In genomic region chr2:164719996-164720941, GRCh38 we compare ENCODE assay signal across 16 cellular contexts.
DNase-seq lines count a peak whose midpoint lies in the region; ATAC-seq and TF ChIP-seq lines count a peak whose summit lies in the region.
"Had no signal": no experiment of that assay in that cellular context is flagged by ENCODE, and none has a peak within 500 bp of the region (broad histone marks: within the 10 kb centered on the region; RNA-seq: fewer than 3 reads in every experiment).

No MANE protein-coding gene starts in this region.

- H2BK15ac ChIP-seq in neuronal stem cell (ENCODE audit: low read length) = no peak overlapping the region

- H3K9me3 ChIP-seq in Caco-2 (no peaks in the 10 kb centered on the region), adipocyte (ENCODE audit: control insufficient read depth, low read length) (no peaks in the 10 kb centered on the region), neuronal stem cell (replicated peaks in 1 of 2; ENCODE audit: control insufficient read depth in 2 of 2, insufficient read depth in 1 of 2, low read depth in 1 of 2, low read length in 2 of 2) (no peaks in the 10 kb centered on the region)
- H3K9me3 ChIP-seq: adrenal gland, left lung, transverse colon had no signal

- H3K4me3 Mint-ChIP-seq in Caco-2 (ENCODE audit: unreplicated experiment) = no peak overlapping the region

- H2AFZ ChIP-seq in neuronal stem cell (ENCODE audit: low read length) = peak overlapping the region; percentile 9

- CTCF ChIA-PET in Caco-2 (lab: Charles Lee) = interaction anchor here (0.8 to 2.0 kb wide), 2 partner anchors 122 to 160 kb away, joined by 4 to 8 read pairs; partner anchors contain the start of gene COBLL1

- no peak for DNase-seq in Caco-2
- peak; percentile 46 for DNase-seq in adipocyte (ENCODE audit: low read depth)
- DNase-seq in fibroblast of pulmonary artery (ENCODE audit: low read depth) = peak; percentile 81
- no peak for DNase-seq in neuronal stem cell (ENCODE audit: low spot score)
- DNase-seq in superior temporal gyrus (ENCODE audit: extremely low spot score) = no peak
- DNase-seq: activated T-cell treated with anti-CD3 and anti-CD28 coated beads, Interleukin-2, amount 50 U/mL, for 1 hour; adrenal gland; effector CD4-positive, alpha-beta T cell; left lung; NCI-H526; stimulated activated CD8-positive, alpha-beta memory T cell treated with anti-CD3 and anti-CD28 coated beads, Interleukin-4, amount 100 ng/mL, for 48 hours; transverse colon had no signal

- H4K8ac ChIP-seq in neuronal stem cell (ENCODE audit: low read depth, low read length) = no peak overlapping the region

- no peak overlapping the region for H3K14ac ChIP-seq in neuronal stem cell (ENCODE audit: low read length)

- no TSS peak for BruUV-seq in Caco-2 (replicated peaks; lab: Mats Ljungman, UMichigan)

- no peak overlapping the region for H3K4me2 ChIP-seq in neuronal stem cell (ENCODE audit: insufficient read depth, low read length, poor library complexity, severe bottlenecking)

- TF ChIP-seq CTCF in Caco-2 (IDR thresholded peaks at IDR 0.05; ENCODE audit: insufficient read depth in 1 of 2, low read depth in 1 of 2, low read length in 1 of 2, severe bottlenecking in 1 of 2, unreplicated experiment in 1 of 2) (no peak), fibroblast of pulmonary artery (IDR thresholded peaks at IDR 0.05; ENCODE audit: low read length, missing control alignments) (no peak)

- H2BK12ac ChIP-seq in neuronal stem cell (ENCODE audit: low read length) = no peak overlapping the region

- H4K91ac ChIP-seq in neuronal stem cell (ENCODE audit: low read depth, low read length, poor library complexity) = no peak overlapping the region

- no CpG with 5 or more reads among the region's 3 CpGs for WGBS in neuronal stem cell (ENCODE audit: extremely low coverage in 2 of 2, insufficient read length in 2 of 2, insufficient replicate concordance in 1 of 2), 2 donors

- H3K9me3 Mint-ChIP-seq in Caco-2 (ENCODE audit: unreplicated experiment) = no peaks in the 10 kb centered on the region

- H3K23ac ChIP-seq in neuronal stem cell (ENCODE audit: low read depth, low read length, poor library complexity) = no peak overlapping the region

- H3K4me1 Mint-ChIP-seq in Caco-2 (ENCODE audit: low read depth, unreplicated experiment) = peaks cover 12% of the 10 kb centered on the region

- peak overlapping the region; percentile 26 for H3K27ac Mint-ChIP-seq in Caco-2 (ENCODE audit: unreplicated experiment)

- no peaks in the 10 kb centered on the region; the same call in none of the 2 replicates for H3K36me3 ChIP-seq in Caco-2 (ENCODE audit: control insufficient read depth, insufficient read depth, low read length)
- H3K36me3 ChIP-seq in adipocyte (ENCODE audit: control insufficient read depth, insufficient read depth, low read length, severe bottlenecking) = peaks cover 6% of the 10 kb centered on the region
- no peaks in the 10 kb centered on the region for H3K36me3 ChIP-seq in neuronal stem cell (replicated peaks in 1 of 2; ENCODE audit: control insufficient read depth in 2 of 2, insufficient read depth in 2 of 2, low read length in 2 of 2)
- H3K36me3 ChIP-seq: left lung, transverse colon had no signal

- H2BK5ac ChIP-seq in neuronal stem cell (ENCODE audit: low read length) = no peak overlapping the region

- no peaks in the 10 kb centered on the region for H3K36me3 Mint-ChIP-seq in Caco-2 (ENCODE audit: insufficient read depth, unreplicated experiment)

- intact Hi-C loops in Caco-2 (cut with micrococcal nuclease; ENCODE audit: unreplicated experiment) = loop anchor here (5.0 kb wide), 1 partner anchor 223 kb away; no protein-coding TSS in a partner anchor

- H3K27me3 ChIP-seq in Caco-2 (replicated peaks; ENCODE audit: control insufficient read depth, insufficient read depth, low read length) (no peaks in the 10 kb centered on the region), adipocyte (replicated peaks; ENCODE audit: control insufficient read depth, insufficient read depth, low read length) (no peaks in the 10 kb centered on the region), neuronal stem cell (ENCODE audit: control insufficient read depth in 3 of 3, insufficient read depth in 3 of 3, low read depth in 1 of 3, low read length in 3 of 3) (no peaks in the 10 kb centered on the region)
- H3K27me3 ChIP-seq: adrenal gland, left lung, transverse colon had no signal

- H3K79me1 ChIP-seq in neuronal stem cell (ENCODE audit: low read depth, low read length) = no peaks in the 10 kb centered on the region

- H3K4me1 ChIP-seq in Caco-2 = peaks cover 23% of the 10 kb centered on the region
- peaks cover 57% of the 10 kb centered on the region for H3K4me1 ChIP-seq in adipocyte (ENCODE audit: control insufficient read depth, insufficient read depth, low read length)
- H3K4me1 ChIP-seq in neuronal stem cell (ENCODE audit: control insufficient read depth in 2 of 2, insufficient read depth in 1 of 2, low read depth in 1 of 2, low read length in 2 of 2) = peaks cover 0 to 26% of the 10 kb centered on the region in 2 donors
- H3K4me1 ChIP-seq: transverse colon had no signal

- ATAC-seq in HG02798 (IDR thresholded peaks at IDR 0.05; ENCODE audit: poor library complexity, unreplicated experiment) = no peak
- no peak for ATAC-seq in HG02763 (IDR thresholded peaks at IDR 0.05; ENCODE audit: unreplicated experiment)
- ATAC-seq in GM21390 (IDR thresholded peaks at IDR 0.05; ENCODE audit: unreplicated experiment) = no peak
- ATAC-seq: K562, left lung had no signal

- H3K9ac ChIP-seq in adipocyte (ENCODE audit: low read length) (peak overlapping the region; percentile 22), neuronal stem cell (ENCODE audit: low read depth, low read length, poor library complexity) (no peak overlapping the region)

- no peak overlapping the region for H3K18ac ChIP-seq in neuronal stem cell (ENCODE audit: low read length)

- no peak overlapping the region for H3K27ac ChIP-seq in neuronal stem cell (replicated peaks; ENCODE audit: low read length)
- H3K27ac ChIP-seq: adrenal gland, left lung, transverse colon had no signal

- POLR2A ChIA-PET in Caco-2 (lab: Charles Lee) = no interaction called here

- H3K4me3 ChIP-seq in Caco-2 (ENCODE audit: low read depth, low read length) (no peak overlapping the region), adipocyte (ENCODE audit: low read length) (peak overlapping the region; percentile 48), fibroblast of pulmonary artery (replicated peaks; ENCODE audit: low read depth, low read length) (no peak overlapping the region), neuronal stem cell (ENCODE audit: low read length in 2 of 2) (no peak overlapping the region)
- H3K4me3 ChIP-seq: adrenal gland, K562, left lung, transverse colon had no signal

- H2AK5ac ChIP-seq in neuronal stem cell (ENCODE audit: low read depth, low read length) = no peak overlapping the region

- no peak overlapping the region for H2BK120ac ChIP-seq in neuronal stem cell (ENCODE audit: low read depth, low read length)

- H3K27me3 Mint-ChIP-seq in Caco-2 (ENCODE audit: insufficient read depth, unreplicated experiment) = no peaks in the 10 kb centered on the region

- no peak overlapping the region for H3K4ac ChIP-seq in neuronal stem cell (ENCODE audit: low read length)

Comparison
In these comparisons a context has a peak if more than half of its experiments do, and no peak if none do; other contexts are left out.
1. DNase-seq: peak in adipocyte (single experiment) and fibroblast of pulmonary artery (single experiment); none in Caco-2 (0 of 2), neuronal stem cell (single experiment) and superior temporal gyrus (single experiment).